ENCODE assay signal across 33 cellular contexts in the genomic region with DNA sequence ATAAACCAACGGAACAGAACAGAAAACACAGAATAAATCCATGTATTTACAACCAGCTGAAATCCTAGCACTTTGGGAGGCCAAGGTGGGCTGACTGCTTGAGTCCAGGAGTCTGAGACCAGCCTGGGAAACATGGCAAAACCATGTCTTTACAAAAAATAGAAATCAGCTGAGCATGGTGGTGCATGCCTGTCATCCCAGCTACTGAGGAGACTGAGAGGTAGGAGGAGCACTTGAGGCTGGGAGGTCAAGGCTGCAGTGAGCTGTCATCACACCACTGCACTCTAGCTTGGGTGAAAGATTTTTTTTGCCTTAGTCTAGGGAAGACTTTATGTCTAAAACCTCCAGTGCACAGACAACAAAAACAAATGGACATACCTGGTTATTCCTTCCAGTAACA.
"Had no signal": no experiment of that assay in that cellular context is flagged by ENCODE, and none has a peak within 500 bp of the region (broad histone marks: within the 10 kb centered on the region; RNA-seq: fewer than 3 reads in every experiment).

No MANE protein-coding gene starts in this region.

- H3K4me3 ChIP-seq: ascending aorta, breast epithelium, cardiac muscle cell, colonic mucosa, dorsolateral prefrontal cortex, esophagus muscularis mucosa, gastrocnemius medialis, heart left ventricle had no signal

- FAIRE-seq: TTC549 had no signal

- H3K27ac ChIP-seq: ascending aorta, breast epithelium, cardiac muscle cell, colonic mucosa, dorsolateral prefrontal cortex, esophagus muscularis mucosa, foreskin keratinocyte, gastrocnemius medialis, heart left ventricle, VCaP had no signal

- H3K4me1 Mint-ChIP-seq: activated CD4-positive, alpha-beta memory T cell treated with anti-CD3 and anti-CD28 coated beads, Interleukin-2, amount 10 ng/mL, durations not matched to agents 7 days and 5 days; activated CD4-positive, alpha-beta T cell treated with anti-CD3 and anti-CD28 coated beads, Interleukin-2, amount 10 ng/mL, durations not matched to agents 7 days and 5 days; activated naive CD4-positive, alpha-beta T cell treated with anti-CD3 and anti-CD28 coated beads, Interleukin-2, amount 10 ng/mL, durations not matched to agents 7 days and 5 days; activated naive CD8-positive, alpha-beta T cell treated with anti-CD3 and anti-CD28 coated beads, Interleukin-2, amount 10 ng/mL, durations not matched to agents 7 days and 5 days; brain; endodermal cell; WTC11 had no signal

- ATAC-seq: activated T-cell treated with anti-CD3 and anti-CD28 coated beads, Interleukin-2, amount 50 U/mL, for 4 hours; foreskin keratinocyte; gastrocnemius medialis; heart left ventricle; WTC11 had no signal

- H3K27me3 ChIP-seq: ascending aorta, breast epithelium, cardiac muscle cell, colonic mucosa, dorsolateral prefrontal cortex, esophagus muscularis mucosa, foreskin keratinocyte, gastrocnemius medialis, heart left ventricle had no signal

- H3K4me1 ChIP-seq: ascending aorta, breast epithelium, colonic mucosa, esophagus muscularis mucosa, foreskin keratinocyte, gastrocnemius medialis, heart left ventricle had no signal

- H3K27me3 Mint-ChIP-seq: activated CD4-positive, alpha-beta T cell treated with anti-CD3 and anti-CD28 coated beads, Interleukin-2, amount 10 ng/mL, durations not matched to agents 7 days and 5 days; activated naive CD4-positive, alpha-beta T cell treated with anti-CD3 and anti-CD28 coated beads, Interleukin-2, amount 10 ng/mL, durations not matched to agents 7 days and 5 days; activated naive CD8-positive, alpha-beta T cell treated with anti-CD3 and anti-CD28 coated beads, Interleukin-2, amount 10 ng/mL, durations not matched to agents 7 days and 5 days had no signal

- H3K36me3 ChIP-seq: breast epithelium, cardiac muscle cell, colonic mucosa had no signal

- DNase-seq: activated CD4-positive, alpha-beta memory T cell treated with anti-CD3 and anti-CD28 coated beads, Interleukin-2, amount 10 ng/mL, durations not matched to agents 7 days and 5 days; activated CD4-positive, alpha-beta T cell treated with anti-CD3 and anti-CD28 coated beads for 1 hour; activated CD4-positive, alpha-beta T cell treated with anti-CD3 and anti-CD28 coated beads for 4 hours; activated CD4-positive, alpha-beta T cell treated with anti-CD3 and anti-CD28 coated beads, Interleukin-2, amount 10 ng/mL, durations not matched to agents 7 days and 5 days; activated CD4-positive, alpha-beta T cell treated with anti-CD3 and anti-CD28 coated beads, Interleukin-2, amount 50 U/mL, for 4 hours; activated CD8-positive, alpha-beta memory T cell treated with anti-CD3 and anti-CD28 coated beads, Interleukin-2, amount 50 U/mL, for 48 hours; activated gamma-delta T cell; activated naive CD4-positive, alpha-beta T cell; activated naive CD4-positive, alpha-beta T cell treated with anti-CD3 and anti-CD28 coated beads, Interleukin-2, amount 10 ng/mL, durations not matched to agents 7 days and 5 days; activated naive CD8-positive, alpha-beta T cell treated with anti-CD3 and anti-CD28 coated beads, Interleukin-2, amount 10 ng/mL, durations not matched to agents 7 days and 5 days; activated T-cell treated with anti-CD3 and anti-CD28 coated beads for 4 hours; activated T-cell treated with anti-CD3 and anti-CD28 coated beads, Interleukin-2, amount 50 U/mL, for 4 hours; central memory CD4-positive, alpha-beta T cell; cerebellar nuclear complex; colonic mucosa; dorsolateral prefrontal cortex; effector memory CD4-positive, alpha-beta T cell; endodermal cell; erythroblast; foreskin keratinocyte; gastrocnemius medialis; glutamatergic neuron; heart left ventricle; T-helper 2 cell had no signal

- H3K9me3 ChIP-seq: colonic mucosa had no signal

- H3K27ac Mint-ChIP-seq: activated CD4-positive, alpha-beta memory T cell treated with anti-CD3 and anti-CD28 coated beads, Interleukin-2, amount 10 ng/mL, durations not matched to agents 7 days and 5 days; activated CD4-positive, alpha-beta T cell treated with anti-CD3 and anti-CD28 coated beads, Interleukin-2, amount 10 ng/mL, durations not matched to agents 7 days and 5 days; activated naive CD4-positive, alpha-beta T cell treated with anti-CD3 and anti-CD28 coated beads, Interleukin-2, amount 10 ng/mL, durations not matched to agents 7 days and 5 days; activated naive CD8-positive, alpha-beta T cell treated with anti-CD3 and anti-CD28 coated beads, Interleukin-2, amount 10 ng/mL, durations not matched to agents 7 days and 5 days; activated T-helper 1 cell treated with anti-CD3 and anti-CD28 coated beads, Interleukin-12 subunit alpha, Interleukin-12 subunit beta, Interleukin-2, Interleukin-4 antibody, amounts not matched to agents 30 ng/mL and 10 ng/mL and 1 ng/mL, durations not matched to agents 14 hours and 24 hours and 36 hours; brain; endodermal cell; WTC11 had no signal

- H3K4me3 Mint-ChIP-seq: activated CD4-positive, alpha-beta memory T cell treated with anti-CD3 and anti-CD28 coated beads, Interleukin-2, amount 10 ng/mL, durations not matched to agents 7 days and 5 days; activated CD4-positive, alpha-beta T cell treated with anti-CD3 and anti-CD28 coated beads, Interleukin-2, amount 10 ng/mL, durations not matched to agents 7 days and 5 days; activated naive CD4-positive, alpha-beta T cell treated with anti-CD3 and anti-CD28 coated beads, Interleukin-2, amount 10 ng/mL, durations not matched to agents 7 days and 5 days; activated naive CD8-positive, alpha-beta T cell treated with anti-CD3 and anti-CD28 coated beads, Interleukin-2, amount 10 ng/mL, durations not matched to agents 7 days and 5 days; activated T-cell treated with anti-CD3 and anti-CD28 coated beads, Interleukin-2, amount 50 U/mL, for 4 hours; activated T-helper 1 cell treated with anti-CD3 and anti-CD28 coated beads, Interleukin-12 subunit alpha, Interleukin-12 subunit beta, Interleukin-2, Interleukin-4 antibody, amounts not matched to agents 30 ng/mL and 10 ng/mL and 1 ng/mL, durations not matched to agents 14 hours and 24 hours and 36 hours; brain; endodermal cell; WTC11 had no signal
